17 cellular contexts compared by ENCODE assay signal in the genomic region with DNA sequence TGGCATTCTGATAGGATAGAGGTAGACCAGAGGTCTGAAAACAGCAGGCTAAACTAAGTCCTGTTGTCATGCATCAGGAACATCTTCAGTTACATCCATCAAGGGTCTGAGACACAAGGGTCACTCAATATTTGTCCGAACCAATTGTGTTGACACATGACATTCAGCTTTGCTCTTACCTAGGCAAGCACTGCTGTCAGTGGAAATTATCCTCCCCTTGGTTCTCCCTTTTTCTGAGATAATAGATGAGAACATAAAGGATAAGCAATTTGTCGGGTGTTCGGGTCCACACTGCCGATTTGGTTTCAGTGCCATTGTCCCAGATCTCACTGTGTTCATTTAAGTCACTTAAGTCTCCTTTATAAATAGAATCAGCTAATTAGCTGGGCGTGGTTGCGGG.
DNase-seq lines count a peak whose midpoint lies in the region; ATAC-seq and TF ChIP-seq lines count a peak whose summit lies in the region.
"Had no signal": no experiment of that assay in that cellular context is flagged by ENCODE, and none has a peak within 500 bp of the region (broad histone marks: within the 10 kb centered on the region; RNA-seq: fewer than 3 reads in every experiment).

No MANE protein-coding gene starts in this region.

- no peak for TF ChIP-seq POLR2A in transverse colon (IDR thresholded peaks at IDR 0.05)

- no peak for ATAC-seq in left colon
- ATAC-seq: CD8-positive, alpha-beta T cell had no signal

- H3K36me3 ChIP-seq in HEK293 (ENCODE audit: control insufficient read depth in 2 of 2, insufficient read depth in 1 of 2, low read length in 2 of 2) (no peaks in the 10 kb centered on the region), transverse colon (no peaks in the 10 kb centered on the region), colonic mucosa (no peaks in the 10 kb centered on the region)
- H3K36me3 ChIP-seq: BLaER1 treated with 17β-estradiol and CSF1 and Interleukin-3, amounts not matched to agents 10 nM and 100 nM had no signal

- in situ Hi-C loops in transverse colon (cut with MboI; ENCODE audit: low pct_ligation_motif_present in 1 of 4, low pct_unique_long_range_greater_than_20kb in 1 of 4, low sequenced_read_pairs in 3 of 4), result no loop called here

- WGBS in transverse colon (ENCODE audit: low coverage in 1 of 2), 2 donors, result 86 to 92% methylated on average over 6 of the region's 6 CpGs

- H3K4me1 ChIP-seq in HEK293 (ENCODE audit: control insufficient read depth, insufficient read depth, low read length) (peaks cover 18% of the 10 kb centered on the region), transverse colon (peaks cover 0 to 3% (median 0%) of the 10 kb centered on the region in 4 donors), colonic mucosa (no peaks in the 10 kb centered on the region)
- H3K4me1 ChIP-seq: Caco-2 had no signal

- H3K27me3 ChIP-seq in transverse colon (no peaks in the 10 kb centered on the region), colonic mucosa (no peaks in the 10 kb centered on the region)
- H3K27me3 ChIP-seq: BLaER1 treated with 17β-estradiol and CSF1 and Interleukin-3, amounts not matched to agents 10 nM and 100 nM had no signal

- H3K4me3 ChIP-seq in HEK293 (ENCODE audit: low read depth, low read length) (no peak overlapping the region), coronary artery (no peak overlapping the region), transverse colon (no peak overlapping the region), colonic mucosa (no peak overlapping the region)
- H3K4me3 ChIP-seq: BLaER1 treated with 17β-estradiol and CSF1 and Interleukin-3, amounts not matched to agents 10 nM and 100 nM had no signal

- CTCF ChIA-PET in HEK293 (lab: Yijun Ruan, JAX), result interaction anchor here (0.7 to 0.9 kb wide), 2 partner anchors 11 to 300 kb away, joined by 3 to 4 read pairs; no protein-coding TSS in a partner anchor

- POLR2A ChIA-PET in HEK293 (lab: Yijun Ruan, JAX), result no interaction called here

- H3K27ac ChIP-seq in HEK293 (ENCODE audit: extremely low read depth, low read depth, low read length) (no peak overlapping the region), coronary artery (no peak overlapping the region), transverse colon (no peak overlapping the region), colonic mucosa (no peak overlapping the region)
- H3K27ac ChIP-seq: BLaER1 treated with 17β-estradiol and CSF1 and Interleukin-3, amounts not matched to agents 10 nM and 100 nM; C4-2B had no signal

- H3K9me3 ChIP-seq in HEK293 (ENCODE audit: control insufficient read depth, insufficient read depth, low read depth, low read length) (no peaks in the 10 kb centered on the region), transverse colon (no peaks in the 10 kb centered on the region), colonic mucosa (no peaks in the 10 kb centered on the region)
- H3K9me3 ChIP-seq: BLaER1 treated with 17β-estradiol and CSF1 and Interleukin-3, amounts not matched to agents 10 nM and 100 nM; Caco-2 had no signal

- no peak for TF ChIP-seq CTCF in HEK293 (tag by site-specific recombination; IDR thresholded peaks at IDR 0.05)
- no peak for TF ChIP-seq CTCF in coronary artery (IDR thresholded peaks at IDR 0.05)
- TF ChIP-seq CTCF in GM20000 (IDR thresholded peaks at IDR 0.05; ENCODE audit: extremely low read depth, missing control alignments), result no peak
- TF ChIP-seq CTCF in transverse colon (IDR thresholded peaks at IDR 0.05), result no peak
- no peak for TF ChIP-seq CTCF in colonic mucosa (IDR thresholded peaks at IDR 0.05)

- H3K9ac ChIP-seq in colonic mucosa (ENCODE audit: low read depth in 2 of 2, low read length in 2 of 2), result no peak overlapping the region
- H3K9ac ChIP-seq: BLaER1 treated with 17β-estradiol and CSF1 and Interleukin-3, amounts not matched to agents 10 nM and 100 nM had no signal

- intact Hi-C loops in left colon (cut with DNase I, micrococcal nuclease), result no loop called here
- intact Hi-C loops in transverse colon (cut with DNase I; ENCODE audit: low total_unique reads), result no loop called here
- intact Hi-C loops in colonic mucosa (cut with DNase I), result no loop called here

- peak; percentile 79 for DNase-seq in NCI-H748 (lab: John Stamatoyannopoulos, UW; ENCODE audit: unreplicated experiment)
- peak; percentile 24 for DNase-seq in coronary artery (ENCODE audit: low spot score)
- DNase-seq in GM20000 (ENCODE audit: low spot score), result no peak
- DNase-seq in left colon, result no peak
- no peak for DNase-seq in transverse colon
- no peak for DNase-seq in colonic mucosa
- DNase-seq: 8988T; AML-193; Caco-2; Calu3; CD4-positive, alpha-beta T cell; CD8-positive, alpha-beta T cell; DMS79 treated with DMSO at 0.1 percent for 48 hours; GF-D8 had no signal

- no peak for TF ChIP-seq EP300 in transverse colon (IDR thresholded peaks at IDR 0.05; ENCODE audit: low read depth)

TF ChIP-seq in HEK293, 187 proteins besides CTCF, POLR2A, EP300 and RAD21:
- TF ChIP-seq ZNF830 (tag by site-specific recombination; IDR thresholded peaks at IDR 0.05; ENCODE audit: low read depth), result no peak
- 0 out of 2 replicates have a peak, but pooled peaks have one; percentile 15 for TF ChIP-seq ZNF664 (tag by site-specific recombination; IDR thresholded peaks at IDR 0.05)
- TF ChIP-seq ZNF16 (tag by site-specific recombination; IDR thresholded peaks at IDR 0.05; ENCODE audit: low read depth), result no peak
- peak; percentile 95 for TF ChIP-seq ZNF701 (tag by site-specific recombination; IDR thresholded peaks at IDR 0.05)

Comparison
In these comparisons a context has a peak if more than half of its experiments do, and no peak if none do; other contexts are left out.
1. DNase-seq: peak in NCI-H748 (single experiment) and coronary artery (single experiment); none in GM20000 (single experiment), left colon (0 of 2), transverse colon (single experiment) and colonic mucosa (single experiment).